ENCODE assay signal across 21 cellular contexts in the genomic region with DNA sequence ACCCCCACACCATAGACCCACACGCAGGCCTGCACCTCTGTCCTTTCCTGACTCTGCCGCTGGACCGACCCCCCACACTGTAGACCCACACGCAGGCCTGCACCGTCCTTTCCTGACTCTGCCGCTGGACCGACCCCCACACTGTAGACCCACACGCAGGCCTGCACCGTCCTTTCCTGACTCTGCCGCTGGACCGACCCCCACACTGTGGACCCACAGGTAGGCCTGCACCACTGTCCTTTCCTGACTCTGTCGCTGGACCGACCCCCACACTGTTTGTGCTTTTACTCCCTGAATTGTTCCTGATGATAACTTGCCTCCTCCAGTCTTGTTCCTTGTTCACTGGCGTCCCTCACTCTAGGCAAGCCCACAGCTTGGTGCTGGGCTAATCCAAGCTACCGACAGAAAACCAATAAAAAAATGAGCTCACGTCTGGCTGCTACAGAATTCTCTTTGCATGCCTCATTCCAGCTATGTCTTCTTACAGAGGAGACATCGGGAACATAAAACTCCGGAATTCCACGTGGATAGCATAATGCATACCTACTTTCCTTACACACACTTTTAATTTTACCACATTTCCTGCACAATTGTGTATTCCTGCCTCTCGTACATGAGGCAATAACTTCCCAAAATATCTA.
DNase-seq lines count a peak whose midpoint lies in the region; ATAC-seq and TF ChIP-seq lines count a peak whose summit lies in the region.
"Had no signal": no experiment of that assay in that cellular context is flagged by ENCODE, and none has a peak within 500 bp of the region (broad histone marks: within the 10 kb centered on the region; RNA-seq: fewer than 3 reads in every experiment).

No MANE protein-coding gene starts in this region.

- DNase-seq in H9 (peak; percentile 15), islet precursor cell (peak; percentile 41), osteocyte (ENCODE audit: extremely low spot score, unreplicated experiment) (peak; percentile 68), type B pancreatic cell (ENCODE audit: extremely low spot score, unreplicated experiment) (peak; percentile 24), progenitor cell of endocrine pancreas (ENCODE audit: low spot score, unreplicated experiment) (no peak)
- DNase-seq: GM23248, KBM-7, MM.1S, NCI-H1092, NCI-H1436 treated with DMSO at 0.1 percent for 48 hours, NCI-H2029, NCI-H2227 treated with DMSO at 0.1 percent for 48 hours, NCI-H510A, PC-9, RPMI8226, SHP77 treated with DMSO at 0.1 percent for 48 hours had no signal

- ATAC-seq in GM21447 (IDR thresholded peaks at IDR 0.05; ENCODE audit: unreplicated experiment) = no peak
- ATAC-seq in GM21526 (IDR thresholded peaks at IDR 0.05; ENCODE audit: low FRiP score, unreplicated experiment) = no peak

- H3K27me3 Mint-ChIP-seq in H9 (ENCODE audit: low read depth) = peaks cover 8% of the 10 kb centered on the region
- H3K27me3 Mint-ChIP-seq in osteocyte (ENCODE audit: unreplicated experiment) = no peaks in the 10 kb centered on the region
- H3K27me3 Mint-ChIP-seq in type B pancreatic cell = peaks cover 22% of the 10 kb centered on the region
- H3K27me3 Mint-ChIP-seq in progenitor cell of endocrine pancreas = peaks cover 8% of the 10 kb centered on the region

- H3K23ac ChIP-seq in H9 (ENCODE audit: insufficient read length, low read depth, low read length) = no peak overlapping the region

- no CpG with 5 or more reads among the region's 20 CpGs for WGBS in H9 (ENCODE audit: extremely low coverage, insufficient read length, low lambda C conversion rate)

- H4K5ac ChIP-seq in H9 (ENCODE audit: insufficient read length, low read depth, low read length) = no peak overlapping the region

- H3K36me3 Mint-ChIP-seq in H9 (ENCODE audit: insufficient read depth in 1 of 3, low read depth in 3 of 3) (peaks cover 0 to 5% (median 0%) of the 10 kb centered on the region in 3 experiments; a peak in 2 of 7 replicates), osteocyte (ENCODE audit: unreplicated experiment) (no peaks in the 10 kb centered on the region), type B pancreatic cell (no peaks in the 10 kb centered on the region), progenitor cell of endocrine pancreas (ENCODE audit: insufficient read depth) (no peaks in the 10 kb centered on the region)

- H4K8ac ChIP-seq in H9 (replicated peaks; ENCODE audit: insufficient read length, low read depth, low read length) = no peak overlapping the region

- no peak overlapping the region for H3K4ac ChIP-seq in H9 (ENCODE audit: low read depth, low read length)

- H3K79me1 ChIP-seq in H9 (ENCODE audit: insufficient read depth, low read depth, low read length, poor library complexity, severe bottlenecking) = no peaks in the 10 kb centered on the region

- H2BK120ac ChIP-seq in H9 (ENCODE audit: low read depth, low read length, poor library complexity, severe bottlenecking) = no peak overlapping the region

- H3K27ac Mint-ChIP-seq in H9 = no peak overlapping the region; a peak in 1 of 7 replicates
- H3K27ac Mint-ChIP-seq in osteocyte (ENCODE audit: unreplicated experiment) = no peak overlapping the region
- H3K27ac Mint-ChIP-seq in type B pancreatic cell = no peak overlapping the region
- H3K27ac Mint-ChIP-seq in progenitor cell of endocrine pancreas = no peak overlapping the region

- no peak overlapping the region for H3K18ac ChIP-seq in H9 (ENCODE audit: insufficient read length, low read depth, low read length)

- H3K56ac ChIP-seq in H9 (ENCODE audit: insufficient read length, low read depth, low read length) = no peak overlapping the region

- H3K4me3 Mint-ChIP-seq in H9 (no peak overlapping the region), osteocyte (ENCODE audit: unreplicated experiment) (no peak overlapping the region), type B pancreatic cell (no peak overlapping the region), progenitor cell of endocrine pancreas (ENCODE audit: low read depth) (no peak overlapping the region)

- H2BK15ac ChIP-seq in H9 (ENCODE audit: low read depth, low read length) = no peak overlapping the region

- H3K4me1 Mint-ChIP-seq in H9 (peaks cover 16 to 17% of the 10 kb centered on the region in 2 experiments), osteocyte (ENCODE audit: unreplicated experiment) (no peaks in the 10 kb centered on the region), type B pancreatic cell (ENCODE audit: unreplicated experiment) (no peaks in the 10 kb centered on the region), progenitor cell of endocrine pancreas (ENCODE audit: low read depth) (no peaks in the 10 kb centered on the region)

- H3K4me2 ChIP-seq in H9 (ENCODE audit: insufficient read depth, insufficient read length, low read length) = no peak overlapping the region
- H3K4me2 ChIP-seq: PC-9 had no signal

- H2AFZ ChIP-seq in H9 (ENCODE audit: low read length) = no peak overlapping the region
- H2AFZ ChIP-seq: GM23248, PC-9 had no signal

- no peak overlapping the region for H3K9ac ChIP-seq in H9 (ENCODE audit: extremely low read depth, insufficient read length, low read length)
- H3K9ac ChIP-seq: GM23248 had no signal

- no peaks in the 10 kb centered on the region for H4K20me1 ChIP-seq in H9 (ENCODE audit: control insufficient read depth, insufficient read depth, insufficient read length)

- no peaks in the 10 kb centered on the region for H3K79me2 ChIP-seq in H9 (ENCODE audit: insufficient read depth, low read length)

- no peak overlapping the region for H2BK5ac ChIP-seq in H9 (ENCODE audit: insufficient read length, low read length)

- H3K27me3 ChIP-seq in H9 (ENCODE audit: insufficient read depth, low read length) = no peaks in the 10 kb centered on the region

- H2BK12ac ChIP-seq in H9 (ENCODE audit: insufficient read length, low read depth, low read length) = no peak overlapping the region

- H3K9me3 Mint-ChIP-seq in H9 (peaks cover 0 to 2% of the 10 kb centered on the region in 2 experiments; a peak in 2 of 5 replicates), osteocyte (ENCODE audit: unreplicated experiment) (peaks cover 36% of the 10 kb centered on the region), type B pancreatic cell (no peaks in the 10 kb centered on the region), progenitor cell of endocrine pancreas (ENCODE audit: low read depth) (no peaks in the 10 kb centered on the region)

- no peak overlapping the region for H3K14ac ChIP-seq in H9 (ENCODE audit: insufficient read depth, low read length)

- H3K9me3 ChIP-seq in H9 (ENCODE audit: control insufficient read depth, low read depth, low read length) = no peaks in the 10 kb centered on the region
- H3K9me3 ChIP-seq: HAP-1 had no signal

- no peaks in the 10 kb centered on the region for H3K23me2 ChIP-seq in H9 (ENCODE audit: insufficient read length, low read depth, low read length, poor library complexity, severe bottlenecking)

- H4K91ac ChIP-seq in H9 (ENCODE audit: insufficient read length, low read depth, low read length) = no peak overlapping the region

- TF ChIP-seq CTCF in H9 (conservative IDR thresholded peaks at IDR 0.05) (no peak), osteocyte (IDR thresholded peaks at IDR 0.05) (no peak), type B pancreatic cell (conservative IDR thresholded peaks at IDR 0.05) (no peak), progenitor cell of endocrine pancreas (IDR thresholded peaks at IDR 0.05; ENCODE audit: unreplicated experiment) (no peak)

- H3K27ac ChIP-seq in H9 (ENCODE audit: insufficient read length, low read depth, low read length) = no peak overlapping the region
- H3K27ac ChIP-seq: C4-2B, GM23248, PC-9, SK-N-MC had no signal

- no peak overlapping the region for H2AK5ac ChIP-seq in H9 (ENCODE audit: insufficient read length, low read length)

- H3K4me1 ChIP-seq in H9 (ENCODE audit: insufficient read depth, low read length) = no peaks in the 10 kb centered on the region
- H3K4me1 ChIP-seq: HAP-1 had no signal

- no peak overlapping the region for H3T11ph ChIP-seq in H9 (ENCODE audit: low read length)

- no peak overlapping the region for H2BK20ac ChIP-seq in H9 (ENCODE audit: low read depth, low read length, poor library complexity, severe bottlenecking)
